In genomic region chr22:36608987-36609386, GRCh38 we compare ENCODE assay signal across 1 cellular context.
TF ChIP-seq lines count a peak whose summit lies in the region.

No MANE protein-coding gene starts in this region.

TF ChIP-seq in WTC11, 78 proteins besides CTCF, POLR2A, EP300 and RAD21 (continued from another document):
- TF ChIP-seq PREB (CRISPR knock-in tag; IDR thresholded peaks at IDR 0.05; ENCODE audit: borderline replicate concordance) = peak; percentile 81; the same call in 1 of the 2 replicates
- peak; percentile 98 for TF ChIP-seq NR3C1 (CRISPR knock-in tag; conservative IDR thresholded peaks at IDR 0.05; ENCODE audit: low read depth)
- no peak; the same call in 1 of the 2 replicates for TF ChIP-seq FOXJ3 (CRISPR knock-in tag; IDR thresholded peaks at IDR 0.05; ENCODE audit: borderline replicate concordance)
- peak; percentile 94 for TF ChIP-seq NFE2L1 (CRISPR knock-in tag; IDR thresholded peaks at IDR 0.05)
- TF ChIP-seq SMAD3 (CRISPR knock-in tag; IDR thresholded peaks at IDR 0.05; ENCODE audit: borderline replicate concordance) = no peak
- TF ChIP-seq NFATC4 (CRISPR knock-in tag; IDR thresholded peaks at IDR 0.05) = no peak
